Comparison of ENCODE assay signal across 11 cellular contexts in the genomic region with DNA sequence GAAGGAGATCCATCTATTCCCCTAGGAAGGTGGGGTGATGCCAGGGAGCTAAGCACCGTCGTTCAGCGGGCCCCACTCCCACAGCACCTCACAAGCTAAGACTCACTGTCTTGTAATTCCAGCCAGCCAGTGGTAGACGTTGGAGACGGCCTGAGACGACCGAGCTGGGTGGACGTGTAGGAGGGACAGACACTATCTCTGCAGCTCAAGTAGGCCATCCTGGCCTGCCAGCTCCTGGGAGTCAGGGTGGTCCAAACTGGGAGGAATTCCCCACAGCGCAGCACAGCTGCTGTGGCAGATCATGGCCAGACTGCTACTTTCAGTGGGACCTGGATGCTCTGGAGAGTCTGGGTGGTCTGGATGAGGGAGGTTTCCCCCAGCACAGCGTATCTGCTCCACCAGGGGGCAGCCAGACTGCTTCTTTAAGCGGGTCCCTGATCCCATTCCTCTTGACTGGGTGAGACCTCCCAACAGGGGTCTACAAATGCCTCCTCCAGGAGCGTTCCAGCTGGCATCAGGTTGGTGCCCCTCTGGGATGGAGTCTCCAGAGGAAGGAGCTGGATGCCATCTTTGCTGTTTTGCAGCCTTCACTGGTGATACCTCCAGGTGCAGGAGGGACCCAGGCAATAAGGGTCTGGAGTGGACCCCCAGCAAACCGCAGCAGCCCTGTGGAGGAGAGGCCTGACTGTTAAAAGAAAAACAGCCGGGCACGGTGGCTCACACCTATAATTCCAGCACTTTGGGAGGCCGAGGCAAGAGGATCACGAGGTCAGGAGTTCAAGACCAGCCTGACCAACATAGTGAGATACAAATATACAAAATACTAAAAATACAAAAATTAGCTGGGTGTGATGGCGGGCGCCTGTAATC. TPM values are rescaled to one million over a fixed set of nuclear protein-coding genes. Genes with fewer than 3 reads are reported as not detected.
DNase-seq lines count a peak whose midpoint lies in the region; ATAC-seq, FAIRE-seq and TF ChIP-seq lines count a peak whose summit lies in the region.
"Had no signal": no experiment of that assay in that cellular context is flagged by ENCODE, and none has a peak within 500 bp of the region (broad histone marks: within the 10 kb centered on the region; RNA-seq: fewer than 3 reads in every experiment).

No MANE protein-coding gene starts in this region.

- ATAC-seq in GM18517 (IDR thresholded peaks at IDR 0.05; ENCODE audit: unreplicated experiment), result no peak
- ATAC-seq in GM19452 (IDR thresholded peaks at IDR 0.05; ENCODE audit: unreplicated experiment), result no peak

- H3K9me3 ChIP-seq in neural progenitor cell (ENCODE audit: low read depth), result no peaks in the 10 kb centered on the region
- H3K9me3 ChIP-seq: breast epithelium had no signal

- H3K4me3 ChIP-seq in NB4 (ENCODE audit: low read depth, low read length), result no peak overlapping the region
- no peak overlapping the region for H3K4me3 ChIP-seq in bronchial epithelial cell (ENCODE audit: low read depth, low read length)
- no peak overlapping the region for H3K4me3 ChIP-seq in neural progenitor cell
- H3K4me3 ChIP-seq: breast epithelium had no signal

- H3K4me1 ChIP-seq in neural progenitor cell, result no peaks in the 10 kb centered on the region
- H3K4me1 ChIP-seq: breast epithelium, parathyroid adenoma had no signal

- H3K4me1 Mint-ChIP-seq in activated CD4-positive, alpha-beta T cell treated with anti-CD3 and anti-CD28 coated beads, Interleukin-2, amount 10 ng/mL, durations not matched to agents 7 days and 5 days, result peaks cover 12% of the 10 kb centered on the region
- H3K4me1 Mint-ChIP-seq in neural progenitor cell, result no peaks in the 10 kb centered on the region

- H3K4me3 Mint-ChIP-seq in activated CD4-positive, alpha-beta T cell treated with anti-CD3 and anti-CD28 coated beads, Interleukin-2, amount 10 ng/mL, durations not matched to agents 7 days and 5 days, result no peak overlapping the region
- H3K4me3 Mint-ChIP-seq in neural progenitor cell, result no peak overlapping the region

- no peak overlapping the region for H3K4me2 ChIP-seq in neural progenitor cell

- H3K27me3 Mint-ChIP-seq in activated CD4-positive, alpha-beta T cell treated with anti-CD3 and anti-CD28 coated beads, Interleukin-2, amount 10 ng/mL, durations not matched to agents 7 days and 5 days, result no peaks in the 10 kb centered on the region
- no peaks in the 10 kb centered on the region for H3K27me3 Mint-ChIP-seq in neural progenitor cell (ENCODE audit: insufficient read depth, low read depth)

- H3K9me3 Mint-ChIP-seq in activated CD4-positive, alpha-beta T cell treated with anti-CD3 and anti-CD28 coated beads, Interleukin-2, amount 10 ng/mL, durations not matched to agents 7 days and 5 days, result no peaks in the 10 kb centered on the region
- H3K9me3 Mint-ChIP-seq in neural progenitor cell, result peaks cover under 1% of the 10 kb centered on the region

- H3K27me3 ChIP-seq in bronchial epithelial cell (ENCODE audit: control insufficient read depth, insufficient read depth, low read length), result no peaks in the 10 kb centered on the region
- H3K27me3 ChIP-seq in neural progenitor cell, result no peaks in the 10 kb centered on the region
- H3K27me3 ChIP-seq: breast epithelium had no signal

- H3K9ac ChIP-seq in neural progenitor cell, result no peak overlapping the region
- H3K9ac ChIP-seq: parathyroid adenoma had no signal

- H3K36me3 ChIP-seq in bronchial epithelial cell (ENCODE audit: control insufficient read depth, insufficient read depth, low read length), result peaks cover 10% of the 10 kb centered on the region
- no peaks in the 10 kb centered on the region for H3K36me3 ChIP-seq in neural progenitor cell
- H3K36me3 ChIP-seq: breast epithelium had no signal

- H2AFZ ChIP-seq in neural progenitor cell (replicated peaks), result no peak overlapping the region
- H2AFZ ChIP-seq: parathyroid adenoma had no signal

- CTCF ChIA-PET in activated CD4-positive, alpha-beta T cell treated with anti-CD3 and anti-CD28 coated beads, Interleukin-2, amount 10 ng/mL, durations not matched to agents 7 days and 5 days (lab: Charles Lee), result interaction anchor here (0.5 to 1.6 kb wide), 4 partner anchors 11 to 526 kb away, joined by 3 to 5 read pairs (median 4); no protein-coding TSS in a partner anchor

- TF ChIP-seq CTCF in NB4 (IDR thresholded peaks at IDR 0.05; ENCODE audit: low read depth, low read length), result peak; percentile 13
- TF ChIP-seq CTCF in bronchial epithelial cell (IDR thresholded peaks at IDR 0.05; ENCODE audit: insufficient read depth, low read length, severe bottlenecking), result peak; percentile 9
- peak; percentile 55 for TF ChIP-seq CTCF in neural progenitor cell (IDR thresholded peaks at IDR 0.05)

- POLR2A ChIA-PET in activated CD4-positive, alpha-beta T cell treated with anti-CD3 and anti-CD28 coated beads, Interleukin-2, amount 10 ng/mL, durations not matched to agents 7 days and 5 days (lab: Charles Lee), result interaction anchor here (0.6 kb wide), 1 partner anchor 27 kb away, joined by 9 read pairs; no protein-coding TSS in a partner anchor

- H3K27ac ChIP-seq in neural progenitor cell, result no peak overlapping the region
- H3K27ac ChIP-seq: breast epithelium, parathyroid adenoma had no signal

- DNase-seq in activated CD4-positive, alpha-beta T cell treated with anti-CD3 and anti-CD28 coated beads, Interleukin-2, amount 10 ng/mL, durations not matched to agents 7 days and 5 days, result peak; percentile 16
- DNase-seq in activated CD4-positive, alpha-beta T cell treated with anti-CD3 and anti-CD28 coated beads for 4 hours, result no peak
- DNase-seq in NB4 (ENCODE audit: low read depth) (peak; percentile 30), bronchial epithelial cell (ENCODE audit: low read depth) (no peak), neural progenitor cell (ENCODE audit: low spot score) (peak; percentile 77), SW480 (ENCODE audit: low spot score) (no peak)
- DNase-seq: AML-193 had no signal

- no peak overlapping the region for H3K27ac Mint-ChIP-seq in activated CD4-positive, alpha-beta T cell treated with anti-CD3 and anti-CD28 coated beads, Interleukin-2, amount 10 ng/mL, durations not matched to agents 7 days and 5 days
- H3K27ac Mint-ChIP-seq in neural progenitor cell, result no peak overlapping the region

- H3F3A ChIP-seq in neural progenitor cell (ENCODE audit: low read depth), result no peaks in the 10 kb centered on the region

- H3K36me3 Mint-ChIP-seq in activated CD4-positive, alpha-beta T cell treated with anti-CD3 and anti-CD28 coated beads, Interleukin-2, amount 10 ng/mL, durations not matched to agents 7 days and 5 days (ENCODE audit: low read depth), result peaks cover 11% of the 10 kb centered on the region
- peaks cover 8% of the 10 kb centered on the region for H3K36me3 Mint-ChIP-seq in neural progenitor cell

- H4K20me1 ChIP-seq in neural progenitor cell (ENCODE audit: low read depth), result no peaks in the 10 kb centered on the region

- no peak for TF ChIP-seq POLR2A in NB4 (IDR thresholded peaks at IDR 0.05; ENCODE audit: extremely low read depth, insufficient read length)

- FAIRE-seq in bronchial epithelial cell (lab: Jason Lieb, UNC), result no peak

- peaks cover 15% of the 10 kb centered on the region for H3K79me2 ChIP-seq in neural progenitor cell (ENCODE audit: low read depth)
- H3K79me2 ChIP-seq: parathyroid adenoma had no signal

RNA-seq across cellular contexts. Expression of gene GNB5, which starts 27.6 kb away (rescaled TPM):
- total RNA-seq in activated CD4-positive, alpha-beta T cell treated with anti-CD3 and anti-CD28 coated beads, Interleukin-2, amount 10 ng/mL, durations not matched to agents 7 days and 5 days, result 10 to 100 TPM; 28.5 to 34.2 TPM
- total RNA-seq in bronchial epithelial cell (46.1 and 54.9 TPM in 2 replicates), neural progenitor cell (ENCODE audit: low replicate concordance) (36.0 and 37.8 TPM in 2 replicates)

RNA-seq across cellular contexts. Expression of gene BCL2L10, which starts 51.0 kb away (rescaled TPM):
- under 1 TPM in 1 of 2 experiments, not detected in 1; 0.27 TPM for total RNA-seq in activated CD4-positive, alpha-beta T cell treated with anti-CD3 and anti-CD28 coated beads, Interleukin-2, amount 10 ng/mL, durations not matched to agents 7 days and 5 days
- total RNA-seq in bronchial epithelial cell (0.53 and 0.64 TPM in 2 replicates), neural progenitor cell (ENCODE audit: low replicate concordance) (0.22 and 0.31 TPM in 2 replicates)

Comparison
In these comparisons a context has a peak if more than half of its experiments do, and no peak if none do; other contexts are left out.
1. DNase-seq: peak in activated CD4-positive, alpha-beta T cell treated with anti-CD3 and anti-CD28 coated beads, Interleukin-2, amount 10 ng/mL, durations not matched to agents 7 days and 5 days (single experiment), NB4 (single experiment) and neural progenitor cell (single experiment); none in activated CD4-positive, alpha-beta T cell treated with anti-CD3 and anti-CD28 coated beads for 4 hours (0 of 2), bronchial epithelial cell (single experiment) and SW480 (single experiment).
2. Peak in every context shown above with its lines, with median percentiles within 50 percentile points of each other: CTCF ChIP-seq.